In the genomic region with DNA sequence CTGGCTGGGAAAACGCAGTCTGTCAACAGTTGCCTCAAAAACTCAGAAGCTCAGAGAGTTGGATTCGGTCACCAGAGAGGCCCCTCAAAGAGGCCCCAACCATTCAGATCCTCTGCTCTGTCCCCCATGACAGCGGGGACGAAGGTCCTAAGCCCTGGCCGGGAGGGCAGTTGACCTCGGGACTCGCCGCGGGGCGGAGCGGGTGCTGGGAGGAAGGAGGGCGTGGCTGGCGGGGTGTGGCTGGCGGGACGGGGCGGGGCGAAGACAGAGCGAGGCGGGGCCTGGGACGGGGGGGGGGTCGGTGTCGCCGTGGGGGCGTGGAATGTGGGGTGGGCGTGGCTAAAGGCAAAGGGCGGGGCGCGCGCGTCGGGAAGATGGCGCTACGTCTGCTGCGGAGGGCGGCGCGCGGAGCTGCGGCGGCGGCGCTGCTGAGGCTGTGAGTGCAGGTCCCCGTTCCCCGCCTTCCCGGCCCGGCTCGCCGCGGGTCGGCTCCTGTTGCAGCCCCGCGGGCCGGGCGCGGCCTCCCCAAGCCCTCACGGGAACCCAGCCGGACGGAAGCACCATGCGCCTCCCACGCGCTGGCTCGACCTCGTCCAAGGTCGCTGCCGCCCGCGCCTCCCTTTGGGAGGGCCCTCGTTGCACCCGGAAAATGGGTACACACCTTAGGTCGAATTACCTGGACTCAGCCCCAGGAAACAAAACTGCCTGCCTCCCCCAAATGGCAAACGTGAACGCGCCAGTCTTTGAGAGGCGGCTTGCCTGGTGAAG, we compare ENCODE assay signal across 8 cellular contexts. TPM values are rescaled to one million over a fixed set of nuclear protein-coding genes. Genes with fewer than 3 reads are reported as not detected.
A peak's percentile ranks its signal among the peaks of the same experiment; 100 is the strongest.
DNase-seq lines count a peak whose midpoint lies in the region; ATAC-seq and TF ChIP-seq lines count a peak whose summit lies in the region.

Gene CLYBL, plus strand, starts transcription at position 369 of the 768 bp plus-strand sequence.

- no peaks in the 10 kb centered on the region for H3K36me3 Mint-ChIP-seq in activated CD4-positive, alpha-beta memory T cell treated with anti-CD3 and anti-CD28 coated beads for 36 hours

- H3K27me3 ChIP-seq in BLaER1 (no peaks in the 10 kb centered on the region), dorsolateral prefrontal cortex (no peaks in the 10 kb centered on the region), lower lobe of right lung (ENCODE audit: low read depth) (no peaks in the 10 kb centered on the region)

- peak within 1 kb of the TSS; percentile 85 for H3K4me3 Mint-ChIP-seq in activated CD4-positive, alpha-beta memory T cell treated with anti-CD3 and anti-CD28 coated beads for 36 hours

- CTCF ChIA-PET in activated CD4-positive, alpha-beta memory T cell treated with anti-CD3 and anti-CD28 coated beads for 36 hours (lab: Charles Lee): interaction anchor here (0.8 to 1.9 kb wide), 8 partner anchors 9 to 212 kb away, joined by 3 to 8 read pairs (median 3); no protein-coding TSS in a partner anchor

- peak within 1 kb of the TSS; percentile 72 for H3K27ac Mint-ChIP-seq in activated CD4-positive, alpha-beta memory T cell treated with anti-CD3 and anti-CD28 coated beads for 36 hours

- H3K9me3 ChIP-seq in BLaER1 (no peaks in the 10 kb centered on the region), lower lobe of right lung (no peaks in the 10 kb centered on the region)

- DNase-seq in NCI-H526 treated with DMSO at 0.1 percent for 48 hours (lab: John Stamatoyannopoulos, UW) (peak; percentile 87), dorsolateral prefrontal cortex (peak; percentile 77 to 89 (median 84)), lower lobe of right lung (peak; percentile 92)
- peak; percentile 93 for DNase-seq in activated CD4-positive, alpha-beta memory T cell treated with anti-CD3 and anti-CD28 coated beads for 36 hours
- peak; percentile 83 to 88 (median 86) for DNase-seq in stimulated activated CD4-positive, alpha-beta T cell treated with anti-CD3 and anti-CD28 coated beads, TNF-alpha, amount 100 ng/mL, for 24 hours (ENCODE audit: low read depth in 3 of 3)

- H3K36me3 ChIP-seq in BLaER1: no peaks in the 10 kb centered on the region
- H3K36me3 ChIP-seq in lower lobe of right lung: no peaks in the 10 kb centered on the region

- H3K4me1 Mint-ChIP-seq in activated CD4-positive, alpha-beta memory T cell treated with anti-CD3 and anti-CD28 coated beads for 36 hours (ENCODE audit: low read depth): peaks cover 32% of the 10 kb centered on the region

- H3K9ac ChIP-seq in BLaER1: peak within 1 kb of the TSS; percentile 85

- peak within 1 kb of the TSS; percentile 78 for H3K4me2 ChIP-seq in BLaER1

- TF ChIP-seq CTCF in dorsolateral prefrontal cortex (IDR thresholded peaks at IDR 0.05 in 54 of 56, conservative IDR thresholded peaks at IDR 0.05 in 2 of 56; ENCODE audit: low read depth in 1 of 56, partially characterized antibody in 56 of 56) (peak in 31 of 56 donors; percentile 11 to 59 (median 36)), lower lobe of right lung (IDR thresholded peaks at IDR 0.05) (no peak)

- POLR2A ChIA-PET in activated CD4-positive, alpha-beta memory T cell treated with anti-CD3 and anti-CD28 coated beads for 36 hours (lab: Charles Lee): interaction anchor here (0.6 kb wide), 1 partner anchor 161 kb away, joined by 3 read pairs; no protein-coding TSS in a partner anchor

- ATAC-seq in HG03378 (IDR thresholded peaks at IDR 0.05; ENCODE audit: unreplicated experiment): peak; percentile 58
- ATAC-seq in lower lobe of right lung: peak; percentile 99

- no peaks in the 10 kb centered on the region for H3K27me3 Mint-ChIP-seq in activated CD4-positive, alpha-beta memory T cell treated with anti-CD3 and anti-CD28 coated beads for 36 hours

- TF ChIP-seq POLR2A in GM19193 (IDR thresholded peaks at IDR 0.05; ENCODE audit: extremely low read depth, insufficient read depth, insufficient read length): peak; percentile 90

- H3K4me3 ChIP-seq in BLaER1: peak within 1 kb of the TSS; percentile 79
- H3K4me3 ChIP-seq in dorsolateral prefrontal cortex: peak within 1 kb of the TSS; percentile 63 to 99 (median 86)
- H3K4me3 ChIP-seq in lower lobe of right lung: peak within 1 kb of the TSS; percentile 79

- no peaks in the 10 kb centered on the region for H4K20me1 ChIP-seq in BLaER1

- H3K4me1 ChIP-seq in BLaER1: peaks cover 30% of the 10 kb centered on the region
- H3K4me1 ChIP-seq in lower lobe of right lung: peaks cover 16% of the 10 kb centered on the region

- H3K27ac ChIP-seq in BLaER1 (peak within 1 kb of the TSS; percentile 88), dorsolateral prefrontal cortex (peak within 1 kb of the TSS; percentile 28 to 93 (median 83)), lower lobe of right lung (peak within 1 kb of the TSS; percentile 84)

- H3K9me3 Mint-ChIP-seq in activated CD4-positive, alpha-beta memory T cell treated with anti-CD3 and anti-CD28 coated beads for 36 hours: no peaks in the 10 kb centered on the region

- intact Hi-C loops in activated CD4-positive, alpha-beta memory T cell treated with anti-CD3 and anti-CD28 coated beads for 36 hours (cut with micrococcal nuclease): loop anchor here (1.0 to 10.0 kb wide), 7 partner anchors 50 to 981 kb away; partner anchors contain the start of genes GGACT and GPR183
- intact Hi-C loops in dorsolateral prefrontal cortex (cut with DNase I): loop anchor here (2.0 to 5.0 kb wide), 3 partner anchors 104 to 164 kb away; partner anchors contain the start of gene TM9SF2 (in 2 of the 2)
- intact Hi-C loops in lower lobe of right lung (cut with DNase I): no loop called here

RNA-seq across cellular contexts. Expression of gene CLYBL, which starts in this region (rescaled TPM):
- 1 to 10 TPM; 5.4 TPM for total RNA-seq in activated CD4-positive, alpha-beta memory T cell treated with anti-CD3 and anti-CD28 coated beads for 36 hours
- total RNA-seq in dorsolateral prefrontal cortex (10 to 100 TPM in 72 of 120 experiments, 1 to 10 TPM in 48; 5.6 to 17.7 (median 10.8) TPM), lower lobe of right lung (5.1 TPM)

Comparison
In these comparisons a context has a peak if more than half of its experiments do, and no peak if none do; other contexts are left out.
1. Peak in every context shown above with its lines: DNase-seq, ATAC-seq, H3K4me3 ChIP-seq and H3K27ac ChIP-seq.